ENCODE assay signal across 11 cellular contexts in the genomic region with DNA sequence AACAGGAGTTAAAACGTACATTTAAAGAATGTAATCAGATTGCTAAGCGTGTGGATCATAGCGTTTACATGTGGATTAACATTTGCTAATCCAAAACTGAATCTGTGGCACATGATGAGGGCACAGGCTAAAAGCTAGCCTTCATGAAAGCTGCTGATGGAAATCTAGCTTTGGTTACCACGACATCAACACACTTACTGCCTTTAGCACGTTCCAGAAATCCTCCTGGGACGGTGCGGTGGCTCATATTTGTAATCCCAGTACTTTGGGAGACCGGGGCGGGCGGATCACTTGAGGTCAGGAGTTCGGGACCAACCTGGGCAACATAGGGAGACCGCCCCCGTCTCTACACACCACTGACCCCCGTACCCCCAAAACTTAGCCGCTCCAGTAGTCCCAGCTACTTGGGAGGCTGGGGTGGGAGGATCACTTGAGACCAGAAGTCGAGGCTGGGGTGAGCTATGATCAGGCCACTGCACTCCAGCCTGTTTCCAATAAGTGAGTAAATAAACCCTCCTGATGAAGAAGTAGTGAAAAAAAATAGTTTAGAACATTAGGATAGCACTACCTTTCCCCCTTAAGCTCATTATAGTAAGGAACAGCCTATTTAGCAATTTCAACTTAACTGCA. TPM values are rescaled to one million over a fixed set of nuclear protein-coding genes. Genes with fewer than 3 reads are reported as not detected.
DNase-seq lines count a peak whose midpoint lies in the region; ATAC-seq and TF ChIP-seq lines count a peak whose summit lies in the region.
"Had no signal": no experiment of that assay in that cellular context is flagged by ENCODE, and none has a peak within 500 bp of the region (broad histone marks: within the 10 kb centered on the region; RNA-seq: fewer than 3 reads in every experiment).

No MANE protein-coding gene starts in this region.

- H3K36me3 Mint-ChIP-seq in activated CD4-positive, alpha-beta T cell treated with anti-CD3 and anti-CD28 coated beads for 36 hours (ENCODE audit: low read depth) = no peaks in the 10 kb centered on the region
- H3K36me3 Mint-ChIP-seq in T-cell = no peaks in the 10 kb centered on the region
- no peaks in the 10 kb centered on the region for H3K36me3 Mint-ChIP-seq in glutamatergic neuron (ENCODE audit: unreplicated experiment)

- POLR2A ChIA-PET in activated CD4-positive, alpha-beta T cell treated with anti-CD3 and anti-CD28 coated beads for 36 hours (lab: Charles Lee) = no interaction called here
- POLR2A ChIA-PET in T-cell (lab: Charles Lee) = interaction anchor here in 1 of 2 donors (0.6 kb wide), 1 partner anchor 52 kb away, joined by 13 read pairs; no protein-coding TSS in a partner anchor

- no peak for TF ChIP-seq CTCF in glutamatergic neuron (IDR thresholded peaks at IDR 0.05; ENCODE audit: partially characterized antibody, unreplicated experiment)
- no peak for TF ChIP-seq CTCF in retinal pigment epithelial cell (conservative IDR thresholded peaks at IDR 0.05; ENCODE audit: low read depth, low read length)

- peaks cover 24% of the 10 kb centered on the region for H3K27me3 Mint-ChIP-seq in activated CD4-positive, alpha-beta T cell treated with anti-CD3 and anti-CD28 coated beads for 36 hours
- H3K27me3 Mint-ChIP-seq in T-cell = peaks cover 24 to 32% of the 10 kb centered on the region in 2 donors
- no peaks in the 10 kb centered on the region for H3K27me3 Mint-ChIP-seq in glutamatergic neuron (ENCODE audit: unreplicated experiment)

- peak overlapping the region; percentile 12 for H3K4me3 Mint-ChIP-seq in activated CD4-positive, alpha-beta T cell treated with anti-CD3 and anti-CD28 coated beads for 36 hours
- H3K4me3 Mint-ChIP-seq in T-cell (peak overlapping the region; percentile 46 to 66 (median 53)), glutamatergic neuron (ENCODE audit: unreplicated experiment) (peak overlapping the region; percentile 89)
- H3K4me3 Mint-ChIP-seq: T-helper 1 cell treated with Interleukin-12 subunit alpha and Interleukin-12 subunit beta and Interleukin-4 antibody, amounts not matched to agents 30 μg/mL and 1 μg/mL, for 36 hours had no signal

- no peak for DNase-seq in activated CD4-positive, alpha-beta T cell treated with anti-CD3 and anti-CD28 coated beads for 36 hours
- DNase-seq in activated CD4-positive, alpha-beta T cell treated with anti-CD3 and anti-CD28 coated beads for 4 hours = no peak
- DNase-seq in T-cell = no peak
- peak; percentile 57 for DNase-seq in glutamatergic neuron
- peak; percentile 78 for DNase-seq in retinal pigment epithelial cell (ENCODE audit: low read depth)
- no peak for DNase-seq in NCI-H1048 (lab: John Stamatoyannopoulos, UW)
- no peak for DNase-seq in SIG-M5 (lab: John Stamatoyannopoulos, UW)
- DNase-seq: HCEC 1CT, NCI-H526 treated with DMSO at 0.1 percent for 48 hours had no signal

- no peaks in the 10 kb centered on the region for H3K4me1 Mint-ChIP-seq in activated CD4-positive, alpha-beta T cell treated with anti-CD3 and anti-CD28 coated beads for 36 hours
- H3K4me1 Mint-ChIP-seq in T-cell = peaks cover 0 to 4% (median 4%) of the 10 kb centered on the region in 3 donors
- peaks cover 3% of the 10 kb centered on the region for H3K4me1 Mint-ChIP-seq in glutamatergic neuron (ENCODE audit: low read depth, unreplicated experiment)

- CTCF ChIA-PET in activated CD4-positive, alpha-beta T cell treated with anti-CD3 and anti-CD28 coated beads for 36 hours (lab: Charles Lee) = interaction anchor here (1.0 to 2.1 kb wide), 2 partner anchors 13 to 99 kb away, joined by 4 to 6 read pairs; no protein-coding TSS in a partner anchor
- CTCF ChIA-PET in T-cell (lab: Charles Lee) = no interaction called here

- intact Hi-C loops in activated CD4-positive, alpha-beta T cell treated with anti-CD3 and anti-CD28 coated beads for 36 hours (cut with DNase I, micrococcal nuclease) = no loop called here

- peak overlapping the region; percentile 89 for H3K4me3 ChIP-seq in retinal pigment epithelial cell (ENCODE audit: low read length)

- no peaks in the 10 kb centered on the region for H3K9me3 Mint-ChIP-seq in activated CD4-positive, alpha-beta T cell treated with anti-CD3 and anti-CD28 coated beads for 36 hours (ENCODE audit: low read depth)
- H3K9me3 Mint-ChIP-seq in T-cell (no peaks in the 10 kb centered on the region), glutamatergic neuron (ENCODE audit: unreplicated experiment) (peaks cover 5% of the 10 kb centered on the region)
- H3K9me3 Mint-ChIP-seq: T-helper 1 cell treated with Interleukin-12 subunit alpha and Interleukin-12 subunit beta and Interleukin-4 antibody, amounts not matched to agents 30 μg/mL and 1 μg/mL, for 36 hours had no signal

- no peak overlapping the region for H3K27ac Mint-ChIP-seq in activated CD4-positive, alpha-beta T cell treated with anti-CD3 and anti-CD28 coated beads for 36 hours
- H3K27ac Mint-ChIP-seq in T-cell (no peak overlapping the region), glutamatergic neuron (ENCODE audit: unreplicated experiment) (no peak overlapping the region)
- H3K27ac Mint-ChIP-seq: T-helper 1 cell treated with Interleukin-12 subunit alpha and Interleukin-12 subunit beta and Interleukin-4 antibody, amounts not matched to agents 30 μg/mL and 1 μg/mL, for 36 hours had no signal

- no peak for ATAC-seq in activated CD4-positive, alpha-beta T cell treated with anti-CD3 and anti-CD28 coated beads for 36 hours
- ATAC-seq in T-cell (replicated peaks in 1 of 4) (no peak), GM18909 (IDR thresholded peaks at IDR 0.05; ENCODE audit: poor library complexity, unreplicated experiment) (no peak)

RNA-seq across cellular contexts. Expression of gene PRTG, which starts 1.2 kb away (rescaled TPM):
- total RNA-seq in activated CD4-positive, alpha-beta T cell treated with anti-CD3 and anti-CD28 coated beads for 36 hours = not detected
- total RNA-seq in T-cell (under 1 TPM in 3 of 5 donors, not detected in 2; 0.06 to 0.16 (median 0.09) TPM), glutamatergic neuron (ENCODE audit: unreplicated experiment) (19.4 TPM)

Comparison
In these comparisons a context has a peak if more than half of its experiments do, and no peak if none do; other contexts are left out.
1. DNase-seq: peak in glutamatergic neuron (single experiment) and retinal pigment epithelial cell (single experiment); none in activated CD4-positive, alpha-beta T cell treated with anti-CD3 and anti-CD28 coated beads for 36 hours (single experiment), activated CD4-positive, alpha-beta T cell treated with anti-CD3 and anti-CD28 coated beads for 4 hours (0 of 2), T-cell (0 of 34), NCI-H1048 (single experiment) and SIG-M5 (single experiment).
2. H3K4me3 Mint-ChIP-seq: peak in every context shown above with its lines; median percentile 89 in glutamatergic neuron; 53 in T-cell; 12 in activated CD4-positive, alpha-beta T cell treated with anti-CD3 and anti-CD28 coated beads for 36 hours.
3. RNA of gene PRTG, which starts 1.2 kb away (total RNA-seq): 19.4 TPM in glutamatergic neuron (single experiment); 0.06 to 0.16 TPM in T-cell and not detected in activated CD4-positive, alpha-beta T cell treated with anti-CD3 and anti-CD28 coated beads for 36 hours; every median in the first group is over 10 times any median in the second.